Comparison of ENCODE assay signal across 11 cellular contexts in genomic region chr2:8193686-8194615, GRCh38.
A peak's percentile ranks its signal among the peaks of the same experiment; 100 is the strongest.
DNase-seq lines count a peak whose midpoint lies in the region; ATAC-seq and TF ChIP-seq lines count a peak whose summit lies in the region.
"Had no signal": no experiment of that assay in that cellular context is flagged by ENCODE, and none has a peak within 500 bp of the region (broad histone marks: within the 10 kb centered on the region; RNA-seq: fewer than 3 reads in every experiment).

No MANE protein-coding gene starts in this region.

- H3K27me3 ChIP-seq in upper lobe of right lung, result no peaks in the 10 kb centered on the region
- no peaks in the 10 kb centered on the region for H3K27me3 ChIP-seq in CD4-positive, alpha-beta T cell (ENCODE audit: control insufficient read depth, insufficient read depth, low read length)

- H3K27me3 Mint-ChIP-seq in activated CD4-positive, alpha-beta memory T cell treated with anti-CD3 and anti-CD28 coated beads for 36 hours, result no peaks in the 10 kb centered on the region
- no peaks in the 10 kb centered on the region for H3K27me3 Mint-ChIP-seq in CD4-positive, alpha-beta T cell

- POLR2A ChIA-PET in activated CD4-positive, alpha-beta memory T cell treated with anti-CD3 and anti-CD28 coated beads for 36 hours (lab: Charles Lee), result no interaction called here
- POLR2A ChIA-PET in CD4-positive, alpha-beta T cell (lab: Charles Lee), result no interaction called here

- no peaks in the 10 kb centered on the region for H3K4me1 Mint-ChIP-seq in activated CD4-positive, alpha-beta memory T cell treated with anti-CD3 and anti-CD28 coated beads for 36 hours (ENCODE audit: low read depth)
- no peaks in the 10 kb centered on the region for H3K4me1 Mint-ChIP-seq in CD4-positive, alpha-beta T cell (ENCODE audit: low read depth)

- peaks cover 7% of the 10 kb centered on the region for H3K4me1 ChIP-seq in upper lobe of right lung

- TF ChIP-seq CTCF in upper lobe of right lung (IDR thresholded peaks at IDR 0.05), result no peak
- no peak for TF ChIP-seq CTCF in CD4-positive, alpha-beta T cell (IDR thresholded peaks at IDR 0.05)

- no peaks in the 10 kb centered on the region for H3K36me3 Mint-ChIP-seq in activated CD4-positive, alpha-beta memory T cell treated with anti-CD3 and anti-CD28 coated beads for 36 hours
- H3K36me3 Mint-ChIP-seq in CD4-positive, alpha-beta T cell (ENCODE audit: low read depth), result no peaks in the 10 kb centered on the region
- H3K36me3 Mint-ChIP-seq: stimulated activated naive B cell treated with anti-CD40 and anti-IgM and Interleukin-4, amounts not matched to agents 10 μg/mL and 1 μg/mL and 100 μg/mL, for 72 hours had no signal

- DNase-seq in Right ventricle myocardium superior, result no peak
- DNase-seq in left cardiac atrium, result no peak
- peak; percentile 96 for DNase-seq in NCI-H69 (lab: John Stamatoyannopoulos, UW)
- DNase-seq in iPS DF 19.7 (ENCODE audit: low read depth, low spot score), result peak; percentile 45
- no peak for DNase-seq in upper lobe of right lung
- no peak for DNase-seq in activated CD4-positive, alpha-beta memory T cell treated with anti-CD3 and anti-CD28 coated beads for 36 hours
- DNase-seq in CD4-positive, alpha-beta T cell, result no peak
- DNase-seq: activated CD8-positive, alpha-beta T cell treated with anti-CD3 and anti-CD28 coated beads, Interleukin-2, amount 10 ng/mL, durations not matched to agents 7 days and 5 days; GDM1; stimulated activated naive B cell treated with anti-CD40 and anti-IgM and Interleukin-4, amounts not matched to agents 10 μg/mL and 1 μg/mL and 100 μg/mL, for 72 hours had no signal

- no peak overlapping the region for H3K27ac Mint-ChIP-seq in activated CD4-positive, alpha-beta memory T cell treated with anti-CD3 and anti-CD28 coated beads for 36 hours
- H3K27ac Mint-ChIP-seq in CD4-positive, alpha-beta T cell, result no peak overlapping the region
- H3K27ac Mint-ChIP-seq: activated CD8-positive, alpha-beta T cell treated with anti-CD3 and anti-CD28 coated beads, Interleukin-2, amount 10 ng/mL, durations not matched to agents 7 days and 5 days; stimulated activated naive B cell treated with anti-CD40 and anti-IgM and Interleukin-4, amounts not matched to agents 10 μg/mL and 1 μg/mL and 100 μg/mL, for 72 hours had no signal

- H3K9me3 Mint-ChIP-seq in activated CD4-positive, alpha-beta memory T cell treated with anti-CD3 and anti-CD28 coated beads for 36 hours, result no peaks in the 10 kb centered on the region
- H3K9me3 Mint-ChIP-seq in CD4-positive, alpha-beta T cell, result no peaks in the 10 kb centered on the region
- H3K9me3 Mint-ChIP-seq: stimulated activated naive B cell treated with anti-CD40 and anti-IgM and Interleukin-4, amounts not matched to agents 10 μg/mL and 1 μg/mL and 100 μg/mL, for 72 hours had no signal

- H3K4me3 ChIP-seq in upper lobe of right lung, result no peak overlapping the region

- H3K36me3 ChIP-seq in upper lobe of right lung, result no peaks in the 10 kb centered on the region

- H3K4me3 Mint-ChIP-seq in activated CD4-positive, alpha-beta memory T cell treated with anti-CD3 and anti-CD28 coated beads for 36 hours, result no peak overlapping the region
- H3K4me3 Mint-ChIP-seq in CD4-positive, alpha-beta T cell, result no peak overlapping the region
- H3K4me3 Mint-ChIP-seq: activated CD8-positive, alpha-beta T cell treated with anti-CD3 and anti-CD28 coated beads, Interleukin-2, amount 10 ng/mL, durations not matched to agents 7 days and 5 days; stimulated activated naive B cell treated with anti-CD40 and anti-IgM and Interleukin-4, amounts not matched to agents 10 μg/mL and 1 μg/mL and 100 μg/mL, for 72 hours had no signal

- CTCF ChIA-PET in activated CD4-positive, alpha-beta memory T cell treated with anti-CD3 and anti-CD28 coated beads for 36 hours (lab: Charles Lee), result no interaction called here
- CTCF ChIA-PET in CD4-positive, alpha-beta T cell (lab: Charles Lee), result no interaction called here

- H3K27ac ChIP-seq in upper lobe of right lung, result no peak overlapping the region
- H3K27ac ChIP-seq in CD4-positive, alpha-beta T cell (ENCODE audit: low read depth, low read length), result no peak overlapping the region

- peak; percentile 46 for ATAC-seq in Right ventricle myocardium superior (ENCODE audit: poor library complexity)
- no peak for ATAC-seq in left cardiac atrium
- peak; percentile 64 for ATAC-seq in upper lobe of right lung
- no peak for ATAC-seq in CD4-positive, alpha-beta T cell (ENCODE audit: poor library complexity)
- no peak for ATAC-seq in GM21723 (IDR thresholded peaks at IDR 0.05; ENCODE audit: unreplicated experiment)
- ATAC-seq: activated CD8-positive, alpha-beta T cell treated with anti-CD3 and anti-CD28 coated beads, Interleukin-2, amount 10 ng/mL, durations not matched to agents 7 days and 5 days had no signal

- H3K9me3 ChIP-seq in upper lobe of right lung, result no peaks in the 10 kb centered on the region
- H3K9me3 ChIP-seq in CD4-positive, alpha-beta T cell (ENCODE audit: control insufficient read depth, low read length), result no peaks in the 10 kb centered on the region

- intact Hi-C loops in Right ventricle myocardium superior (cut with DNase I) (no loop called here), left cardiac atrium (cut with DNase I) (no loop called here), upper lobe of right lung (cut with DNase I) (no loop called here)
- intact Hi-C loops in activated CD4-positive, alpha-beta memory T cell treated with anti-CD3 and anti-CD28 coated beads for 36 hours (cut with micrococcal nuclease), result no loop called here
- intact Hi-C loops in CD4-positive, alpha-beta T cell (cut with DNase I, micrococcal nuclease), result no loop called here

Comparison
In these comparisons a context has a peak if more than half of its experiments do, and no peak if none do; other contexts are left out.
1. ATAC-seq: peak in Right ventricle myocardium superior (single experiment) and upper lobe of right lung (single experiment); none in left cardiac atrium (0 of 2), CD4-positive, alpha-beta T cell (single experiment) and GM21723 (single experiment).
2. DNase-seq: peak in NCI-H69 (single experiment) and iPS DF 19.7 (single experiment); none in Right ventricle myocardium superior (single experiment), left cardiac atrium (single experiment), upper lobe of right lung (single experiment), activated CD4-positive, alpha-beta memory T cell treated with anti-CD3 and anti-CD28 coated beads for 36 hours (single experiment) and CD4-positive, alpha-beta T cell (0 of 10).